ENCODE assay signal across 8 cellular contexts in the genomic region with DNA sequence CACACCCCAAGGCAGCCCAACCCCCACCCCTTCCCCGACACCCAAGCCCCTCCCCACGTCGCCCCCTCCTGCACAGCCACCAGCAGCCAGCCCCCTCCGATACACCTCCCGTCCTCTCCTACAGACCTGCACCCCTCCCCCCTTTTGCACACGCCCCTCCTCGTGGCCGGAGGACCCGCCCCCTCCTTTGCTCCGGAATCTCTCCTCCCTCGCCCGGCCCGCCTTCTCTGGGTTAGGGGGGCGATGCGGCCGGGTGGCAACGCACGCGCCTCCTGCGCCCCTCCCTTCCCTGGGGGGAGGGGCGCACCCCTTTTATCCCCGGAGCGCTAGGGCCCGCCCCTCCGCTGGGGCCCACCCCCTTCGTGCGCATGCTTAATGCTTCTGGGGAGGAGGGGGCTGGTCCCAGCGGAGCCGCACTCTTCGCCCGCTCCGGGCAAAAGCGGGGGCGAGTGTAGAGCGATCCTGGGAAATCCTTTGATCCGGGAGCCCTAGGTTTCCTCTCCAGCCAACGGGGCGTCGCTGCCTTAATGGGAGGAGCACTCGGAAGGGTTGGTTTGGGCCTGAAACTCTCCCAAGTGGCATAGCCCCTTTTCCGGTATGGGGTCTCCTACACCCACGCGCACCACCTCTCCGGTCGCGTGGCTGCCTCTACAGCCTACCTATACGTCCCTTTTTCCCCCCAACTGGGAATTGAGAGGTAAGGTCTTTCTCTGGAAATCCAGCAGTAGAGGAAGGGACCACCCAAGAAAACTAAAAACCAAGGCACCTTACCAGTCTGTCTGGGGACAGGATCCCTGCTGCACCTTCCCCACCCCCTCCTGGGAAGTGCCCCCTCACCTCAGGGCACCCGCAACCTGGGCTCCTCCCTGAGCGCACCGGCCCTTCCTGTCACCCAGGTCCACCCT. TPM values are rescaled to one million over a fixed set of nuclear protein-coding genes. Genes with fewer than 3 reads are reported as not detected.
DNase-seq lines count a peak whose midpoint lies in the region; ATAC-seq and TF ChIP-seq lines count a peak whose summit lies in the region.

No MANE protein-coding gene starts in this region.

- H3K27me3 Mint-ChIP-seq in osteocyte (ENCODE audit: unreplicated experiment): no peaks in the 10 kb centered on the region

- H3K27ac ChIP-seq in SU-DHL-6 (ENCODE audit: low read depth, low read length) (peak overlapping the region; percentile 89), transverse colon (peak overlapping the region; percentile 94 to 98 (median 96))

- intact Hi-C loops in Right ventricle myocardium superior (cut with DNase I) (loop anchor here (10.0 kb wide), 1 partner anchor 52 kb away; no protein-coding TSS in a partner anchor), transverse colon (cut with DNase I; ENCODE audit: low total_unique reads) (loop anchor here (10.0 kb wide), 1 partner anchor 52 kb away; no protein-coding TSS in a partner anchor)

- ATAC-seq in Right ventricle myocardium superior (ENCODE audit: poor library complexity) (peak; percentile 39), GM18909 (IDR thresholded peaks at IDR 0.05; ENCODE audit: poor library complexity, unreplicated experiment) (no peak)

- H3K4me3 Mint-ChIP-seq in osteocyte (ENCODE audit: unreplicated experiment): peak overlapping the region; percentile 78

- no peaks in the 10 kb centered on the region for H3K36me3 Mint-ChIP-seq in osteocyte (ENCODE audit: unreplicated experiment)

- TF ChIP-seq CTCF in SU-DHL-6 (IDR thresholded peaks at IDR 0.05; ENCODE audit: insufficient read depth, low read length, poor library complexity, severe bottlenecking): no peak
- TF ChIP-seq CTCF in osteocyte (IDR thresholded peaks at IDR 0.05): no peak
- TF ChIP-seq CTCF in transverse colon (IDR thresholded peaks at IDR 0.05): no peak

- no peak for TF ChIP-seq EP300 in transverse colon (IDR thresholded peaks at IDR 0.05; ENCODE audit: low read depth)

- H3K27ac Mint-ChIP-seq in osteocyte (ENCODE audit: unreplicated experiment): peak overlapping the region; percentile 65

- H3K4me1 ChIP-seq in adipocyte (ENCODE audit: control insufficient read depth, insufficient read depth, low read length) (peaks cover 25% of the 10 kb centered on the region), transverse colon (peaks cover 3 to 41% (median 29%) of the 10 kb centered on the region in 4 donors)

- H3K4me2 ChIP-seq in SU-DHL-6 (ENCODE audit: low read depth, low read length, poor library complexity, severe bottlenecking): peak overlapping the region; percentile 92

- H3F3A ChIP-seq in SU-DHL-6 (ENCODE audit: insufficient read depth): peaks cover 22% of the 10 kb centered on the region

- peak; percentile 88 for DNase-seq in NCI-H1105 treated with DMSO at 0.1 percent for 48 hours (lab: John Stamatoyannopoulos, UW)
- DNase-seq in adipocyte (ENCODE audit: low read depth): peak; percentile 96
- DNase-seq in Right ventricle myocardium superior: peak; percentile 87
- peak; percentile 94 for DNase-seq in osteocyte (ENCODE audit: extremely low spot score, unreplicated experiment)
- DNase-seq in transverse colon: peak; percentile 84

- in situ Hi-C loops in transverse colon (cut with MboI; ENCODE audit: low pct_ligation_motif_present in 1 of 4, low pct_unique_long_range_greater_than_20kb in 1 of 4, low sequenced_read_pairs in 3 of 4): no loop called here

- peaks cover 35% of the 10 kb centered on the region for H3K4me1 Mint-ChIP-seq in osteocyte (ENCODE audit: unreplicated experiment)

- no peaks in the 10 kb centered on the region for H3K9me2 ChIP-seq in SU-DHL-6 (replicated peaks; ENCODE audit: insufficient read depth, low read length)

- H3K9ac ChIP-seq in SU-DHL-6 (ENCODE audit: low read length) (peak overlapping the region; percentile 85), adipocyte (ENCODE audit: low read length) (peak overlapping the region; percentile 89)

- H3K79me2 ChIP-seq in SU-DHL-6 (ENCODE audit: insufficient read depth, low read length): peaks cover 11% of the 10 kb centered on the region; the same call in 1 of the 2 replicates

- H3K27me3 ChIP-seq in SU-DHL-6 (ENCODE audit: low read length) (no peaks in the 10 kb centered on the region), adipocyte (replicated peaks; ENCODE audit: control insufficient read depth, insufficient read depth, low read length) (no peaks in the 10 kb centered on the region), transverse colon (no peaks in the 10 kb centered on the region)

- H3K36me3 ChIP-seq in SU-DHL-6 (ENCODE audit: low read length) (no peaks in the 10 kb centered on the region), adipocyte (ENCODE audit: control insufficient read depth, insufficient read depth, low read length, severe bottlenecking) (no peaks in the 10 kb centered on the region), transverse colon (no peaks in the 10 kb centered on the region)

- 8 to 74% methylated on average over 3 to 43 of the region's 50 CpGs for WGBS in transverse colon (ENCODE audit: low coverage in 1 of 2), 2 donors

- peak overlapping the region; percentile 84 for H3K4me3 ChIP-seq in SU-DHL-6 (ENCODE audit: insufficient read depth, low read length, poor library complexity, severe bottlenecking)
- peak overlapping the region; percentile 94 for H3K4me3 ChIP-seq in adipocyte (ENCODE audit: low read length)
- peak overlapping the region; percentile 64 to 75 (median 72) for H3K4me3 ChIP-seq in transverse colon

- TF ChIP-seq POLR2A in GM15510 (IDR thresholded peaks at IDR 0.05; ENCODE audit: borderline replicate concordance, extremely low read depth, insufficient read length) (peak; percentile 51), transverse colon (IDR thresholded peaks at IDR 0.05) (peak; percentile 18)

- peak overlapping the region; percentile 22 for H2AFZ ChIP-seq in SU-DHL-6 (ENCODE audit: low read depth, low read length, severe bottlenecking)

- H3K9me3 Mint-ChIP-seq in osteocyte (ENCODE audit: unreplicated experiment): no peaks in the 10 kb centered on the region

- no peaks in the 10 kb centered on the region for H4K20me1 ChIP-seq in SU-DHL-6 (ENCODE audit: low read depth, low read length)

- H3K9me3 ChIP-seq in SU-DHL-6 (ENCODE audit: insufficient read depth, low read length) (no peaks in the 10 kb centered on the region), adipocyte (ENCODE audit: control insufficient read depth, low read length) (no peaks in the 10 kb centered on the region), transverse colon (no peaks in the 10 kb centered on the region)

RNA-seq across cellular contexts. Expression of a gene that starts 1.9 kb away (rescaled TPM):
- 16.2 TPM for total RNA-seq in Right ventricle myocardium superior
- total RNA-seq in osteocyte: 30.8 and 31.7 TPM in 2 replicates
- 1 to 10 TPM; 2.0 to 5.0 (median 3.5) TPM for total RNA-seq in transverse colon

RNA-seq across cellular contexts. Expression of a gene that starts 19.6 kb away (rescaled TPM):
- total RNA-seq in Right ventricle myocardium superior: 14.5 TPM
- total RNA-seq in osteocyte: 47.3 and 57.7 TPM in 2 replicates
- total RNA-seq in transverse colon: 10 to 100 TPM in 3 of 4 donors, 1 to 10 TPM in 1; 7.1 to 18.0 (median 12.8) TPM

RNA-seq across cellular contexts. Expression of a gene that starts 29.9 kb away (rescaled TPM):
- total RNA-seq in Right ventricle myocardium superior (11.8 TPM), osteocyte (22.4 and 22.7 TPM in 2 replicates), transverse colon (10 to 100 TPM in 2 of 4 donors, 1 to 10 TPM in 2; 6.6 to 16.0 (median 10.1) TPM)

RNA-seq across cellular contexts. Expression of a gene that starts 36.7 kb away (rescaled TPM):
- total RNA-seq in Right ventricle myocardium superior: 4.6 TPM
- 17.6 and 19.9 TPM in 2 replicates for total RNA-seq in osteocyte
- total RNA-seq in transverse colon: 10 to 100 TPM in 1 of 4 donors, 1 to 10 TPM in 3; 3.0 to 97.3 (median 3.7) TPM

RNA-seq across cellular contexts. Expression of a gene that starts 53.3 kb away (rescaled TPM):
- total RNA-seq in Right ventricle myocardium superior (0.67 TPM), osteocyte (49.1 and 62.6 TPM in 2 replicates), transverse colon (10 to 100 TPM in 2 of 4 donors, 1 to 10 TPM in 2; 3.8 to 11.3 (median 7.9) TPM)
